1 cellular context compared by ENCODE assay signal in the genomic region with DNA sequence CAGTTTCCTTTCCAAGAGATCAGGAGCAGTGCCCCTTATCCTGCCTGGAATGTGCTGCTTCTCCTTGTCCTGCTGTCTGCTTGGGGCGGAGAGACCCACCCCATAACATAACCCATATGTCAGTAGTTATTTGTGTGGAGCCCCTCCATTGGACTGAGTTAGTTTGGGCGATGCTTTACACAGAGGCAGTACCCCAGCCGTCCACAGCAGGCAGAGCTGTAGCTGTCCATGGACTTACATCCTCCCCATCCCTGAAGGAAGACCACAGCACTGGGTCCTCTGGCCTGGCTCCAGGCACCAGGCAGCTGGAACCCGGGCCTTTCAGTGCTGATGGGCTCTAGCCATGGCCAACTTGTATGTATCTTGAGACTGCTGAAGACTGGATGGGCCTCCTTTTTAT.
TF ChIP-seq lines count a peak whose summit lies in the region.

No MANE protein-coding gene starts in this region.

TF ChIP-seq in IMR-90, 13 proteins besides CTCF, POLR2A, EP300 and RAD21:
- TF ChIP-seq FOS (IDR thresholded peaks at IDR 0.05; ENCODE audit: low read depth, low read length) (no peak), RFX5 (IDR thresholded peaks at IDR 0.05; ENCODE audit: low read depth, low read length) (no peak), RCOR1 (IDR thresholded peaks at IDR 0.05; ENCODE audit: insufficient replicate concordance, low read length) (no peak), NFE2L2 (IDR thresholded peaks at IDR 0.05; ENCODE audit: low read depth, low read length) (no peak), BHLHE40 (IDR thresholded peaks at IDR 0.05; ENCODE audit: low read depth, low read length) (no peak), CEBPB (IDR thresholded peaks at IDR 0.05; ENCODE audit: low read depth, low read length) (no peak), CHD1 (IDR thresholded peaks at IDR 0.05; ENCODE audit: low read depth, low read length) (no peak), MXI1 (IDR thresholded peaks at IDR 0.05; ENCODE audit: borderline replicate concordance, low read depth, low read length) (no peak), MAZ (IDR thresholded peaks at IDR 0.05; ENCODE audit: borderline replicate concordance, low read depth, low read length) (no peak), MAFK (IDR thresholded peaks at IDR 0.05; ENCODE audit: low read depth, low read length) (no peak), SMC3 (IDR thresholded peaks at IDR 0.05; ENCODE audit: low read depth, low read length) (no peak)
- TF ChIP-seq, protein P1, sequence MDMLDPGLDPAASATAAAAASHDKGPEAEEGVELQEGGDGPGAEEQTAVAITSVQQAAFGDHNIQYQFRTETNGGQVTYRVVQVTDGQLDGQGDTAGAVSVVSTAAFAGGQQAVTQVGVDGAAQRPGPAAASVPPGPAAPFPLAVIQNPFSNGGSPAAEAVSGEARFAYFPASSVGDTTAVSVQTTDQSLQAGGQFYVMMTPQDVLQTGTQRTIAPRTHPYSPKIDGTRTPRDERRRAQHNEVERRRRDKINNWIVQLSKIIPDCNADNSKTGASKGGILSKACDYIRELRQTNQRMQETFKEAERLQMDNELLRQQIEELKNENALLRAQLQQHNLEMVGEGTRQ (IDR thresholded peaks at IDR 0.05; ENCODE audit: low read depth, low read length) = no peak
- TF ChIP-seq, protein P2, sequence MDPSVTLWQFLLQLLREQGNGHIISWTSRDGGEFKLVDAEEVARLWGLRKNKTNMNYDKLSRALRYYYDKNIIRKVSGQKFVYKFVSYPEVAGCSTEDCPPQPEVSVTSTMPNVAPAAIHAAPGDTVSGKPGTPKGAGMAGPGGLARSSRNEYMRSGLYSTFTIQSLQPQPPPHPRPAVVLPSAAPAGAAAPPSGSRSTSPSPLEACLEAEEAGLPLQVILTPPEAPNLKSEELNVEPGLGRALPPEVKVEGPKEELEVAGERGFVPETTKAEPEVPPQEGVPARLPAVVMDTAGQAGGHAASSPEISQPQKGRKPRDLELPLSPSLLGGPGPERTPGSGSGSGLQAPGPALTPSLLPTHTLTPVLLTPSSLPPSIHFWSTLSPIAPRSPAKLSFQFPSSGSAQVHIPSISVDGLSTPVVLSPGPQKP (IDR thresholded peaks at IDR 0.05; ENCODE audit: borderline replicate concordance, low read depth, low read length) = no peak
